ENCODE assay signal across 1 cellular context in the genomic region with DNA sequence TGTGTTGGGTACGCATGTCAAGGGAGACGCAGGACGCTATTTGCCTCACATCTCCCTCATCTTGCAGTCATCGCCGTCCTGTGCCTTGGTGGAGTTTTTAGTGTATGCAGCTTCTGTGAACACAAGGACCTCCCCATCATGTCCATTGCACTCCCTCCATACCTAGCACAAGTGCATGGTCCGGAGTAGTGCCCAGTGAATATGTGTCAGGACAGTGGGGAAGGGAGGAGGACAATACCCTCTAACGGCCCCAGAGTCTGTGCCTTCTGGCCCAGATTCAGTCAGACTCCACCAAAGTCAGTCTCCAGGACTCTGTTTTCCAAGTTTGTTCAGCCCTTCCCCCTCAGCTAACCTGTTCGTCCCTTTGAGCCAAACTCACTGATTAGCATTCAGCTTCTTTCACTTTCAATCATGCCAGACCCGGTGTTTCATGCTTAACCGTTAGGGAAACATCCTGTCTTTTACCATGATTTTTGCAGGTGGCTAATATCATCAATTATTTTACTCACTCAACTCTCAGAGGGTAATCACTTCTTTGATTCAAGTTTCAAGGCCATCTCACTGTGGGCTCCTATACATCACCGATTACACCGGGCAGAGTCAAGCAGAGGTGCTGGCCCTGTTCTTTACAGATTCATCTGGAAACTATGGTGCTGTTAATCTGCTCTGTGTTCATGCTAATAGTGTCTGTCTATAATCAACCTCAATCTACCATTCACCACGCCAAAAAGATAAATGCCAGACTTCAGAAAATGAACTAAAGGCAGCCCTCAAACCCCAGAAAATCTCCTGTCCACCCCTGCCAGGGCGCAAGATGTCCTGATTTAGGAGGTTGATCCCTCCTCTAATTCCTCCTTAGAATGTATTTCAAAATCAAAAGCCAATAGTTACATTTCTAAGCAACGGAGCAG.
TF ChIP-seq lines count a peak whose summit lies in the region.

No MANE protein-coding gene starts in this region.

TF ChIP-seq in IMR-90, 13 proteins besides CTCF, POLR2A, EP300 and RAD21:
- TF ChIP-seq FOS (IDR thresholded peaks at IDR 0.05; ENCODE audit: low read depth, low read length) (no peak), ELK1 (IDR thresholded peaks at IDR 0.05; ENCODE audit: borderline replicate concordance, low read depth, low read length) (no peak), MXI1 (IDR thresholded peaks at IDR 0.05; ENCODE audit: borderline replicate concordance, low read depth, low read length) (no peak), CHD1 (IDR thresholded peaks at IDR 0.05; ENCODE audit: low read depth, low read length) (no peak), RCOR1 (IDR thresholded peaks at IDR 0.05; ENCODE audit: insufficient replicate concordance, low read length) (no peak), MAFK (IDR thresholded peaks at IDR 0.05; ENCODE audit: low read depth, low read length) (no peak), RFX5 (IDR thresholded peaks at IDR 0.05; ENCODE audit: low read depth, low read length) (no peak), NFE2L2 (IDR thresholded peaks at IDR 0.05; ENCODE audit: low read depth, low read length) (no peak), CEBPB (IDR thresholded peaks at IDR 0.05; ENCODE audit: low read depth, low read length) (no peak), USF2 (IDR thresholded peaks at IDR 0.05; ENCODE audit: low read depth, low read length) (no peak), MAZ (IDR thresholded peaks at IDR 0.05; ENCODE audit: borderline replicate concordance, low read depth, low read length) (no peak), BHLHE40 (IDR thresholded peaks at IDR 0.05; ENCODE audit: low read depth, low read length) (no peak), SMC3 (IDR thresholded peaks at IDR 0.05; ENCODE audit: low read depth, low read length) (no peak)
